ENCODE assay signal across 1 cellular context in genomic region chr12:11650279-11650696, GRCh38.
TF ChIP-seq lines count a peak whose summit lies in the region.

No MANE protein-coding gene starts in this region.

TF ChIP-seq in GM12878, 131 proteins besides CTCF, POLR2A, EP300 and RAD21 (continued from another document):
- TF ChIP-seq MLLT1 (IDR thresholded peaks at IDR 0.05), result peak; percentile 95
- TF ChIP-seq NBN (IDR thresholded peaks at IDR 0.05), result no peak
TF ChIP-seq in GM12878: peak in this region for 3.
